Comparison of ENCODE assay signal across 8 cellular contexts in genomic region chr1:77832889-77833288, GRCh38. TPM values are rescaled to one million over a fixed set of nuclear protein-coding genes. Genes with fewer than 3 reads are reported as not detected.
DNase-seq lines count a peak whose midpoint lies in the region; ATAC-seq, FAIRE-seq and TF ChIP-seq lines count a peak whose summit lies in the region.

No MANE protein-coding gene starts in this region.

- H3K27ac Mint-ChIP-seq in activated CD4-positive, alpha-beta T cell treated with anti-CD3 and anti-CD28 coated beads, Interleukin-2, amount 10 ng/mL, durations not matched to agents 24 days and 14 days: no peak overlapping the region

- no peaks in the 10 kb centered on the region for H3K36me3 ChIP-seq in adipocyte (ENCODE audit: control insufficient read depth, insufficient read depth, low read length, severe bottlenecking)
- no peaks in the 10 kb centered on the region for H3K36me3 ChIP-seq in cardiac muscle cell
- no peaks in the 10 kb centered on the region for H3K36me3 ChIP-seq in sigmoid colon

- H3K4me3 ChIP-seq in adipocyte (ENCODE audit: low read length): peak overlapping the region; percentile 43
- H3K4me3 ChIP-seq in cardiac muscle cell: no peak overlapping the region
- no peak overlapping the region for H3K4me3 ChIP-seq in sigmoid colon

- H3K27me3 Mint-ChIP-seq in activated CD4-positive, alpha-beta T cell treated with anti-CD3 and anti-CD28 coated beads, Interleukin-2, amount 10 ng/mL, durations not matched to agents 24 days and 14 days: no peaks in the 10 kb centered on the region

- peaks cover 62% of the 10 kb centered on the region for H3K4me1 ChIP-seq in adipocyte (ENCODE audit: control insufficient read depth, insufficient read depth, low read length)
- H3K4me1 ChIP-seq in cardiac muscle cell (ENCODE audit: low read depth): peaks cover 64% of the 10 kb centered on the region
- peaks cover 0 to 68% (median 60%) of the 10 kb centered on the region in 4 donors for H3K4me1 ChIP-seq in sigmoid colon

- H3K27ac ChIP-seq in cardiac muscle cell: peak overlapping the region; percentile 98
- H3K27ac ChIP-seq in sigmoid colon: peak overlapping the region; percentile 68 to 89 (median 82)

- H3K9me3 Mint-ChIP-seq in activated CD4-positive, alpha-beta T cell treated with anti-CD3 and anti-CD28 coated beads, Interleukin-2, amount 10 ng/mL, durations not matched to agents 24 days and 14 days: no peaks in the 10 kb centered on the region

- peaks cover 16% of the 10 kb centered on the region for H3K36me3 Mint-ChIP-seq in activated CD4-positive, alpha-beta T cell treated with anti-CD3 and anti-CD28 coated beads, Interleukin-2, amount 10 ng/mL, durations not matched to agents 24 days and 14 days (ENCODE audit: low read depth)

- no peaks in the 10 kb centered on the region for H3K9me3 ChIP-seq in adipocyte (ENCODE audit: control insufficient read depth, low read length)
- H3K9me3 ChIP-seq in cardiac muscle cell (ENCODE audit: low read depth): no peaks in the 10 kb centered on the region
- no peaks in the 10 kb centered on the region for H3K9me3 ChIP-seq in sigmoid colon

- peak overlapping the region; percentile 85 for H3K9ac ChIP-seq in adipocyte (ENCODE audit: low read length)

- peaks cover 3% of the 10 kb centered on the region for H3K4me1 Mint-ChIP-seq in activated CD4-positive, alpha-beta T cell treated with anti-CD3 and anti-CD28 coated beads, Interleukin-2, amount 10 ng/mL, durations not matched to agents 24 days and 14 days

- no peak for ATAC-seq in HG03139 (IDR thresholded peaks at IDR 0.05; ENCODE audit: unreplicated experiment)

- no peak overlapping the region for H3K4me3 Mint-ChIP-seq in activated CD4-positive, alpha-beta T cell treated with anti-CD3 and anti-CD28 coated beads, Interleukin-2, amount 10 ng/mL, durations not matched to agents 24 days and 14 days

- H3K27me3 ChIP-seq in adipocyte (replicated peaks; ENCODE audit: control insufficient read depth, insufficient read depth, low read length): no peaks in the 10 kb centered on the region
- no peaks in the 10 kb centered on the region for H3K27me3 ChIP-seq in cardiac muscle cell
- no peaks in the 10 kb centered on the region for H3K27me3 ChIP-seq in sigmoid colon

- peak in 2 of 4 donors; percentile 36 to 58 for TF ChIP-seq EP300 in sigmoid colon (IDR thresholded peaks at IDR 0.05)

- TF ChIP-seq CTCF in cardiac muscle cell (IDR thresholded peaks at IDR 0.05; ENCODE audit: low read depth, low read length) (no peak), sigmoid colon (IDR thresholded peaks at IDR 0.05) (no peak), D721Med (IDR thresholded peaks at IDR 0.05; ENCODE audit: insufficient read depth, missing control alignments) (no peak)

- FAIRE-seq in D721Med (lab: Jason Lieb, UNC): no peak

- DNase-seq in GM04503 (ENCODE audit: low read depth) (peak; percentile 97), adipocyte (ENCODE audit: low read depth) (peak; percentile 96), cardiac muscle cell (ENCODE audit: low read depth in 1 of 2, low spot score in 1 of 2) (peak in 1 of 2 donors; percentile 98), sigmoid colon (no peak), D721Med (ENCODE audit: insufficient read length, low spot score) (no peak), CD1c-positive myeloid dendritic cell (ENCODE audit: extremely low spot score) (no peak)
- DNase-seq in activated CD4-positive, alpha-beta T cell treated with anti-CD3 and anti-CD28 coated beads, Interleukin-2, amount 10 ng/mL, durations not matched to agents 24 days and 14 days: no peak

- no peak for TF ChIP-seq POLR2A in sigmoid colon (IDR thresholded peaks at IDR 0.05)

- intact Hi-C loops in sigmoid colon (cut with DNase I): loop anchor here (2.0 to 10.0 kb wide), 4 partner anchors 56 to 279 kb away; partner anchors contain the start of genes FUBP1, MIGA1 and NEXN
- intact Hi-C loops in activated CD4-positive, alpha-beta T cell treated with anti-CD3 and anti-CD28 coated beads, Interleukin-2, amount 10 ng/mL, durations not matched to agents 24 days and 14 days (cut with micrococcal nuclease): no loop called here

RNA-seq across cellular contexts. Expression of gene MIGA1, which starts 53.4 kb away (rescaled TPM):
- total RNA-seq in cardiac muscle cell: 4.1 and 7.5 TPM in 2 replicates
- 4.9 and 8.1 TPM in 2 replicates for polyA plus RNA-seq in cardiac muscle cell
- total RNA-seq in sigmoid colon: 10 to 100 TPM; 18.8 to 22.2 (median 20.4) TPM
- polyA plus RNA-seq in sigmoid colon: 1 to 10 TPM; 1.2 to 4.7 (median 1.2) TPM
- 7.5 and 7.6 TPM in 2 replicates for total RNA-seq in activated CD4-positive, alpha-beta T cell treated with anti-CD3 and anti-CD28 coated beads, Interleukin-2, amount 10 ng/mL, durations not matched to agents 24 days and 14 days

RNA-seq across cellular contexts. Expression of gene NEXN, which starts 55.5 kb away (rescaled TPM):
- total RNA-seq in cardiac muscle cell (18.5 and 42.9 TPM in 2 replicates), sigmoid colon (100 to 1,000 TPM in 2 of 4 donors, 10 to 100 TPM in 2; 68.8 to 158 (median 95.3) TPM)
- polyA plus RNA-seq in cardiac muscle cell (83.9 and 84.1 TPM in 2 replicates), sigmoid colon (1 to 10 TPM; 4.2 to 7.9 (median 6.0) TPM)
- total RNA-seq in activated CD4-positive, alpha-beta T cell treated with anti-CD3 and anti-CD28 coated beads, Interleukin-2, amount 10 ng/mL, durations not matched to agents 24 days and 14 days: 0.44 and 0.64 TPM in 2 replicates

Comparison
In these comparisons a context has a peak if more than half of its experiments do, and no peak if none do; other contexts are left out.
1. DNase-seq: peak in GM04503 (single experiment) and adipocyte (single experiment); none in sigmoid colon (single experiment), D721Med (single experiment), activated CD4-positive, alpha-beta T cell treated with anti-CD3 and anti-CD28 coated beads, Interleukin-2, amount 10 ng/mL, durations not matched to agents 24 days and 14 days (single experiment) and CD1c-positive myeloid dendritic cell (single experiment).
2. RNA of gene NEXN, which starts 55.5 kb away (total RNA-seq): 68.8 to 158 TPM in sigmoid colon and 18.5 to 42.9 TPM in cardiac muscle cell; 0.44 to 0.64 TPM in activated CD4-positive, alpha-beta T cell treated with anti-CD3 and anti-CD28 coated beads, Interleukin-2, amount 10 ng/mL, durations not matched to agents 24 days and 14 days; every median in the first group is over 10 times any median in the second.